ENCODE assay signal across 25 cellular contexts in the genomic region with DNA sequence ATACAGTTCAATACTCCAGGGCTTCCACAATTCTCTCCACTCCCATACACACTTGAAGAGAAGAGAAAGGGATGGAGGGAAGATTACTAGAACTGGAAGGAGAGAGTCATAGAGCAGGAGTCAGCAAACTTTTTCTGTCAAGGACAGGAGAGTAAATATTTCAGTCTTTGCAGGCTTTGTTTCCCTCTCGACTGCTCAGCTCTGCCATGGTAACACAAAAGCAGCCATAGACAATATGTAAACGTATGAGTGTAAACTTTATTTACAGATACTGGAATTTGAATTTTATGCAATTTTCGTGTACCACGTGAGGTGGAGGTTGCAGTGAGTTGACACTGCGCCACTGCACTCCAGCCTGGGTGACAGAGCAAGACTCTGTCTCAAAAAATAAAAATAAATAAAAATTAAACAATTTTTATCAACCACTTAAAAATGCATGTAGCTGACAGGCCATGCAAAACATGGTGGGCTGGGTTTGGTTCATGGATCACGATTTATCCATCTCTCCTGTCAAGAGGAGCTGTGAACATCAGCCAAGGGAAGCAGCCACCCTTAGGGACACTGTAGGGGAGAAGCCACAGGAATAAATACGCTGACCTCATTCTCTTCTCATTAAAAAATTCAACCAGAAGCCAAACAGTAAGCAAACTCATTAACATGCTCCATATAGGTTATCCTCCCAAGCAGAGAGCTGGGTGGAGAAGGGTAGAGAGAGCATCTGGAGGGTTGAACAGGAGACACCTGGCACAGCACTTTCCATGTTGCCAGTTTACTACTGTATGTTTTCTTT.
DNase-seq lines count a peak whose midpoint lies in the region; ATAC-seq and TF ChIP-seq lines count a peak whose summit lies in the region.
"Had no signal": no experiment of that assay in that cellular context is flagged by ENCODE, and none has a peak within 500 bp of the region (broad histone marks: within the 10 kb centered on the region; RNA-seq: fewer than 3 reads in every experiment).

No MANE protein-coding gene starts in this region.

- H3K27ac ChIP-seq in H9 (ENCODE audit: insufficient read length, low read depth, low read length) (no peak overlapping the region), gastroesophageal sphincter (peak overlapping the region in 3 of 4 donors; percentile 44 to 71 (median 70)), rectal smooth muscle tissue (ENCODE audit: low read depth, low read length) (peak overlapping the region; percentile 26)
- H3K27ac ChIP-seq: HL-60, prostate gland, thyroid gland had no signal

- H4K91ac ChIP-seq in H9 (ENCODE audit: insufficient read length, low read depth, low read length) = no peak overlapping the region

- H3K36me3 Mint-ChIP-seq in H9 (ENCODE audit: insufficient read depth in 1 of 3, low read depth in 3 of 3) = peaks cover 0 to 4% (median 0%) of the 10 kb centered on the region in 3 experiments; a peak in 1 of 7 replicates
- H3K36me3 Mint-ChIP-seq in activated naive CD8-positive, alpha-beta T cell treated with anti-CD3 and anti-CD28 coated beads, Interleukin-2, amount 50 U/mL, for 24 hours (ENCODE audit: low read depth) = no peaks in the 10 kb centered on the region
- H3K36me3 Mint-ChIP-seq: activated naive CD8-positive, alpha-beta T cell treated with anti-CD3 and anti-CD28 coated beads, Interleukin-2, amount 10 ng/mL, durations not matched to agents 7 days and 5 days had no signal

- no peaks in the 10 kb centered on the region for H4K20me1 ChIP-seq in H9 (ENCODE audit: control insufficient read depth, insufficient read depth, insufficient read length)

- WGBS in H9 (ENCODE audit: extremely low coverage, insufficient read length, low lambda C conversion rate) = no CpG with 5 or more reads among the region's 7 CpGs
- 43 to 57% methylated on average over 6 to 7 of the region's 7 CpGs for WGBS in gastroesophageal sphincter (ENCODE audit: low coverage in 1 of 2), 2 donors

- no peak overlapping the region for H3K18ac ChIP-seq in H9 (ENCODE audit: insufficient read length, low read depth, low read length)

- H3K4me3 ChIP-seq in gastroesophageal sphincter (no peak overlapping the region), rectal smooth muscle tissue (ENCODE audit: low read length) (no peak overlapping the region)
- H3K4me3 ChIP-seq: esophagus squamous epithelium, GM12878, prostate gland, thyroid gland had no signal

- TF ChIP-seq POLR2A in gastroesophageal sphincter (IDR thresholded peaks at IDR 0.05) = no peak

- peak overlapping the region in 2 of 3 experiments; percentile 72 to 86; a peak in 4 of 7 replicates for H3K27ac Mint-ChIP-seq in H9
- H3K27ac Mint-ChIP-seq in activated naive CD8-positive, alpha-beta T cell treated with anti-CD3 and anti-CD28 coated beads, Interleukin-2, amount 50 U/mL, for 24 hours = no peak overlapping the region
- H3K27ac Mint-ChIP-seq: activated CD4-positive, alpha-beta T cell treated with anti-CD3 and anti-CD28 coated beads, Interleukin-2, amount 10 ng/mL, durations not matched to agents 24 days and 14 days; activated naive CD8-positive, alpha-beta T cell treated with anti-CD3 and anti-CD28 coated beads, Interleukin-2, amount 10 ng/mL, durations not matched to agents 7 days and 5 days; endodermal cell; stimulated activated naive CD8-positive, alpha-beta T cell treated with anti-CD3 and anti-CD28 coated beads, Interleukin-15, Interleukin-2, amounts not matched to agents 100 ng/mL and 50 ng/mL, for 24 hours had no signal

- H3K9me3 ChIP-seq in H9 (ENCODE audit: control insufficient read depth, low read depth, low read length) (no peaks in the 10 kb centered on the region), gastroesophageal sphincter (no peaks in the 10 kb centered on the region)
- H3K9me3 ChIP-seq: esophagus squamous epithelium, prostate gland, thyroid gland had no signal

- no peaks in the 10 kb centered on the region for H3K4me1 ChIP-seq in H9 (ENCODE audit: insufficient read depth, low read length)
- H3K4me1 ChIP-seq in gastroesophageal sphincter = peaks cover 6 to 37% (median 12%) of the 10 kb centered on the region in 3 donors
- H3K4me1 ChIP-seq in rectal smooth muscle tissue (ENCODE audit: control insufficient read depth, insufficient read depth, low read length) = peaks cover 11% of the 10 kb centered on the region
- H3K4me1 ChIP-seq: prostate gland, thyroid gland had no signal

- no peak for TF ChIP-seq EP300 in gastroesophageal sphincter (IDR thresholded peaks at IDR 0.05)

- H3K27me3 Mint-ChIP-seq in H9 (ENCODE audit: low read depth) = no peaks in the 10 kb centered on the region
- no peaks in the 10 kb centered on the region for H3K27me3 Mint-ChIP-seq in activated naive CD8-positive, alpha-beta T cell treated with anti-CD3 and anti-CD28 coated beads, Interleukin-2, amount 50 U/mL, for 24 hours
- H3K27me3 Mint-ChIP-seq: activated CD4-positive, alpha-beta T cell treated with anti-CD3 and anti-CD28 coated beads, Interleukin-2, amount 10 ng/mL, durations not matched to agents 24 days and 14 days; stimulated activated naive CD8-positive, alpha-beta T cell treated with anti-CD3 and anti-CD28 coated beads, Interleukin-15, Interleukin-2, amounts not matched to agents 100 ng/mL and 50 ng/mL, for 24 hours had no signal

- no peaks in the 10 kb centered on the region for H3K79me1 ChIP-seq in H9 (ENCODE audit: insufficient read depth, low read depth, low read length, poor library complexity, severe bottlenecking)

- H2BK120ac ChIP-seq in H9 (ENCODE audit: low read depth, low read length, poor library complexity, severe bottlenecking) = no peak overlapping the region

- no peak overlapping the region for H2AK5ac ChIP-seq in H9 (ENCODE audit: insufficient read length, low read length)

- no peak overlapping the region for H3K4me3 Mint-ChIP-seq in H9
- no peak overlapping the region for H3K4me3 Mint-ChIP-seq in activated naive CD8-positive, alpha-beta T cell treated with anti-CD3 and anti-CD28 coated beads, Interleukin-2, amount 50 U/mL, for 24 hours
- H3K4me3 Mint-ChIP-seq: activated CD4-positive, alpha-beta T cell treated with anti-CD3 and anti-CD28 coated beads, Interleukin-2, amount 10 ng/mL, durations not matched to agents 24 days and 14 days; activated naive CD8-positive, alpha-beta T cell treated with anti-CD3 and anti-CD28 coated beads, Interleukin-2, amount 10 ng/mL, durations not matched to agents 7 days and 5 days; endodermal cell; stimulated activated naive CD8-positive, alpha-beta T cell treated with anti-CD3 and anti-CD28 coated beads, Interleukin-15, Interleukin-2, amounts not matched to agents 100 ng/mL and 50 ng/mL, for 24 hours had no signal

- H3T11ph ChIP-seq in H9 (ENCODE audit: low read length) = no peak overlapping the region

- H3K9ac ChIP-seq in H9 (ENCODE audit: extremely low read depth, insufficient read length, low read length) (no peak overlapping the region), rectal smooth muscle tissue (ENCODE audit: low read length) (no peak overlapping the region)

- H3K36me3 ChIP-seq in gastroesophageal sphincter = no peaks in the 10 kb centered on the region
- H3K36me3 ChIP-seq in rectal smooth muscle tissue (ENCODE audit: control insufficient read depth, insufficient read depth, low read length) = no peaks in the 10 kb centered on the region
- H3K36me3 ChIP-seq: esophagus squamous epithelium, prostate gland, thyroid gland had no signal

- H3K14ac ChIP-seq in H9 (ENCODE audit: insufficient read depth, low read length) = no peak overlapping the region

- DNase-seq in NCI-H446 treated with DMSO at 0.1 percent for 48 hours (lab: John Stamatoyannopoulos, UW) (peak; percentile 10), NCI-H446 (lab: John Stamatoyannopoulos, UW) (no peak), H9 (no peak)
- DNase-seq in activated naive CD8-positive, alpha-beta T cell treated with anti-CD3 and anti-CD28 coated beads, Interleukin-2, amount 50 U/mL, for 24 hours = no peak
- DNase-seq: activated CD4-positive, alpha-beta T cell treated with anti-CD3 and anti-CD28 coated beads, Interleukin-2, amount 10 ng/mL, durations not matched to agents 24 days and 14 days; activated gamma-delta T cell; activated naive CD8-positive, alpha-beta T cell treated with anti-CD3 and anti-CD28 coated beads, Interleukin-2, amount 10 ng/mL, durations not matched to agents 7 days and 5 days; activated T-cell treated with anti-CD3 and anti-CD28 coated beads, Interleukin-2, amount 50 U/mL, for 1 hour; caudate nucleus; COR-L47; cortex of kidney; endodermal cell; esophagus squamous epithelium; Kasumi-1; NCI-H1436 treated with DMSO at 0.1 percent for 48 hours; Right ventricle myocardium superior; thyroid gland had no signal

- no peaks in the 10 kb centered on the region for H3K79me2 ChIP-seq in H9 (ENCODE audit: insufficient read depth, low read length)

- no peak overlapping the region for H2BK12ac ChIP-seq in H9 (ENCODE audit: insufficient read length, low read depth, low read length)

- no peak overlapping the region for H3K56ac ChIP-seq in H9 (ENCODE audit: insufficient read length, low read depth, low read length)

- H3K9me3 Mint-ChIP-seq in H9 = peaks cover 0 to 2% of the 10 kb centered on the region in 2 experiments; a peak in 2 of 5 replicates
- H3K9me3 Mint-ChIP-seq in activated naive CD8-positive, alpha-beta T cell treated with anti-CD3 and anti-CD28 coated beads, Interleukin-2, amount 50 U/mL, for 24 hours = peaks cover 6% of the 10 kb centered on the region
- H3K9me3 Mint-ChIP-seq: activated CD4-positive, alpha-beta T cell treated with anti-CD3 and anti-CD28 coated beads, Interleukin-2, amount 10 ng/mL, durations not matched to agents 24 days and 14 days had no signal

- no peaks in the 10 kb centered on the region for H3K23me2 ChIP-seq in H9 (ENCODE audit: insufficient read length, low read depth, low read length, poor library complexity, severe bottlenecking)

- H2AFZ ChIP-seq in H9 (ENCODE audit: low read length) = no peak overlapping the region

- H3K4me1 Mint-ChIP-seq in H9 = peaks cover 0 to 6% of the 10 kb centered on the region in 2 experiments; a peak in 1 of 4 replicates
- no peaks in the 10 kb centered on the region for H3K4me1 Mint-ChIP-seq in activated naive CD8-positive, alpha-beta T cell treated with anti-CD3 and anti-CD28 coated beads, Interleukin-2, amount 50 U/mL, for 24 hours
- H3K4me1 Mint-ChIP-seq: activated CD4-positive, alpha-beta T cell treated with anti-CD3 and anti-CD28 coated beads, Interleukin-2, amount 10 ng/mL, durations not matched to agents 24 days and 14 days; activated naive CD8-positive, alpha-beta T cell treated with anti-CD3 and anti-CD28 coated beads, Interleukin-2, amount 10 ng/mL, durations not matched to agents 7 days and 5 days had no signal

- H3K4ac ChIP-seq in H9 (ENCODE audit: low read depth, low read length) = no peak overlapping the region; the same call in 1 of the 2 replicates

- no peak overlapping the region for H2BK15ac ChIP-seq in H9 (ENCODE audit: low read depth, low read length)

- no peak overlapping the region for H4K8ac ChIP-seq in H9 (replicated peaks; ENCODE audit: insufficient read length, low read depth, low read length)

- no peak overlapping the region for H4K5ac ChIP-seq in H9 (ENCODE audit: insufficient read length, low read depth, low read length)

- H2BK20ac ChIP-seq in H9 (ENCODE audit: low read depth, low read length, poor library complexity, severe bottlenecking) = no peak overlapping the region

- ATAC-seq in gastroesophageal sphincter (no peak), HG02610 (IDR thresholded peaks at IDR 0.05; ENCODE audit: unreplicated experiment) (no peak), HG02763 (IDR thresholded peaks at IDR 0.05; ENCODE audit: unreplicated experiment) (no peak)
- no peak for ATAC-seq in activated naive CD8-positive, alpha-beta T cell treated with anti-CD3 and anti-CD28 coated beads, Interleukin-2, amount 50 U/mL, for 24 hours
- ATAC-seq: GM12878 had no signal

- H3K27me3 ChIP-seq in H9 (ENCODE audit: insufficient read depth, low read length) (no peaks in the 10 kb centered on the region), gastroesophageal sphincter (no peaks in the 10 kb centered on the region), rectal smooth muscle tissue (ENCODE audit: control insufficient read depth, insufficient read depth, low read length) (no peaks in the 10 kb centered on the region)
- H3K27me3 ChIP-seq: esophagus squamous epithelium, thyroid gland had no signal

- no peak overlapping the region for H3K23ac ChIP-seq in H9 (ENCODE audit: insufficient read length, low read depth, low read length)

- no peak overlapping the region for H3K4me2 ChIP-seq in H9 (ENCODE audit: insufficient read depth, insufficient read length, low read length)

- TF ChIP-seq CTCF in H9 (conservative IDR thresholded peaks at IDR 0.05) (no peak), gastroesophageal sphincter (IDR thresholded peaks at IDR 0.05) (no peak)

- no peak overlapping the region for H2BK5ac ChIP-seq in H9 (ENCODE audit: insufficient read length, low read length)
